ENCODE assay signal across 12 cellular contexts in the genomic region with DNA sequence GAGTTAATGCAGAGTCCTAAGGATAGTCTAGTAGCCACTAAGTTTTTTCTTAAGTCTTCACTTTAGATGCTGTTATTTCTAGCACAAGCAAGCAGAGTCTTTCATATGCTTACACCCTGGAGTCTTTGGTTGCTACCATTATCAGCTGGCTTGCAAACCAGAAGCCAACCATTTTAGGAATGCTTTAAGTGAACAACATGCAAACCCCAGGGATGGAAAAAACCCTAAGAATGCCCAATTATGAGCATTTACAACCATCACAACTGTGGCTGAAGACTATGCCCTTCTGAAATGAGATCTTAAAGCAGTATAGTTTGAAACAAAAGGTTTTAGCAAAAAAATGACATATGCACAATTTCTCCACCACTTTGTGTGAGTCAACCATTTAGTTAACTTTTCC. TPM values are rescaled to one million over a fixed set of nuclear protein-coding genes. Genes with fewer than 3 reads are reported as not detected.
DNase-seq lines count a peak whose midpoint lies in the region; ATAC-seq and TF ChIP-seq lines count a peak whose summit lies in the region.
"Had no signal": no experiment of that assay in that cellular context is flagged by ENCODE, and none has a peak within 500 bp of the region (broad histone marks: within the 10 kb centered on the region; RNA-seq: fewer than 3 reads in every experiment).

No MANE protein-coding gene starts in this region.

- H3K4me3 ChIP-seq in gastrocnemius medialis, result no peak overlapping the region
- no peak overlapping the region for H3K4me3 ChIP-seq in WERI-Rb-1 (ENCODE audit: low read depth, low read length)
- H3K4me3 ChIP-seq: transverse colon had no signal

- DNase-seq in activated CD4-positive, alpha-beta T cell treated with anti-CD3 and anti-CD28 coated beads, Interleukin-2, amount 10 ng/mL, durations not matched to agents 24 days and 14 days, result peak; percentile 56
- no peak for DNase-seq in activated CD4-positive, alpha-beta T cell treated with anti-CD3 and anti-CD28 coated beads, Interleukin-2, amount 50 U/mL, for 4 hours
- peak; percentile 33 for DNase-seq in NAMALWA (ENCODE audit: low spot score)
- DNase-seq in astrocyte of the hippocampus (ENCODE audit: low read depth, low spot score), result peak; percentile 45
- DNase-seq in gastrocnemius medialis, result no peak
- DNase-seq in GDM1 (lab: John Stamatoyannopoulos, UW), result no peak
- DNase-seq in WERI-Rb-1, result no peak
- no peak for DNase-seq in KBM-7
- DNase-seq: kidney, Peyer's patch, transverse colon had no signal

- peaks cover 4 to 9% of the 10 kb centered on the region in 2 donors for H3K4me1 ChIP-seq in gastrocnemius medialis

- peak overlapping the region; percentile 66 for H3K4me3 Mint-ChIP-seq in activated CD4-positive, alpha-beta T cell treated with anti-CD3 and anti-CD28 coated beads, Interleukin-2, amount 10 ng/mL, durations not matched to agents 24 days and 14 days

- no peaks in the 10 kb centered on the region for H3K9me3 Mint-ChIP-seq in activated CD4-positive, alpha-beta T cell treated with anti-CD3 and anti-CD28 coated beads, Interleukin-2, amount 10 ng/mL, durations not matched to agents 24 days and 14 days
- H3K9me3 Mint-ChIP-seq: central memory CD8-positive, alpha-beta T cell had no signal

- in situ Hi-C loops in gastrocnemius medialis (cut with MboI; ENCODE audit: low sequenced_read_pairs in 4 of 4) (loop anchor here in 1 of 4 donors (10.0 kb wide), 1 partner anchor 127 kb away; no protein-coding TSS in a partner anchor), KBM-7 (cut with MboI; ENCODE audit: low pct_unique_long_range_greater_than_20kb, low sequenced_read_pairs) (loop anchor here (25.0 kb wide), 1 partner anchor 179 kb away; no protein-coding TSS in a partner anchor)

- no peaks in the 10 kb centered on the region for H3K9me3 ChIP-seq in gastrocnemius medialis
- no peaks in the 10 kb centered on the region for H3K9me3 ChIP-seq in WERI-Rb-1 (ENCODE audit: severe bottlenecking)
- H3K9me3 ChIP-seq: Peyer's patch, transverse colon had no signal

- H3K27me3 ChIP-seq in gastrocnemius medialis (no peaks in the 10 kb centered on the region), WERI-Rb-1 (ENCODE audit: insufficient read depth, low read depth, severe bottlenecking) (peaks cover 15% of the 10 kb centered on the region)
- H3K27me3 ChIP-seq: Peyer's patch, transverse colon had no signal

- intact Hi-C loops in activated CD4-positive, alpha-beta T cell treated with anti-CD3 and anti-CD28 coated beads, Interleukin-2, amount 10 ng/mL, durations not matched to agents 24 days and 14 days (cut with micrococcal nuclease), result loop anchor here (5.0 to 10.0 kb wide), 5 partner anchors 177 to 1927 kb away; a partner anchor contains a TSS
- intact Hi-C loops in gastrocnemius medialis (cut with DNase I; ENCODE audit: low total_unique reads), result loop anchor here (10.0 kb wide), 1 partner anchor 1367 kb away; no protein-coding TSS in a partner anchor

- TF ChIP-seq POLR2A in gastrocnemius medialis (IDR thresholded peaks at IDR 0.05), result no peak

- no peaks in the 10 kb centered on the region for H3K27me3 Mint-ChIP-seq in activated CD4-positive, alpha-beta T cell treated with anti-CD3 and anti-CD28 coated beads, Interleukin-2, amount 10 ng/mL, durations not matched to agents 24 days and 14 days
- H3K27me3 Mint-ChIP-seq: central memory CD8-positive, alpha-beta T cell had no signal

- H3K27ac ChIP-seq in gastrocnemius medialis (peak overlapping the region; percentile 91 to 96 (median 94)), WERI-Rb-1 (no peak overlapping the region)

- peak overlapping the region; percentile 76 for H3K27ac Mint-ChIP-seq in activated CD4-positive, alpha-beta T cell treated with anti-CD3 and anti-CD28 coated beads, Interleukin-2, amount 10 ng/mL, durations not matched to agents 24 days and 14 days

- no peak for TF ChIP-seq CTCF in gastrocnemius medialis (IDR thresholded peaks at IDR 0.05 in 4 of 5, conservative IDR thresholded peaks at IDR 0.05 in 1 of 5)
- TF ChIP-seq CTCF in WERI-Rb-1 (IDR thresholded peaks at IDR 0.05; ENCODE audit: low read depth, low read length), result no peak

- ATAC-seq in gastrocnemius medialis, result no peak

- peaks cover 40% of the 10 kb centered on the region for H3K36me3 Mint-ChIP-seq in activated CD4-positive, alpha-beta T cell treated with anti-CD3 and anti-CD28 coated beads, Interleukin-2, amount 10 ng/mL, durations not matched to agents 24 days and 14 days (ENCODE audit: low read depth)

- H3K36me3 ChIP-seq in gastrocnemius medialis (no peaks in the 10 kb centered on the region), WERI-Rb-1 (peaks cover 7% of the 10 kb centered on the region; the same call in 1 of the 2 replicates)
- H3K36me3 ChIP-seq: Peyer's patch, transverse colon had no signal

- peaks cover 25% of the 10 kb centered on the region for H3K4me1 Mint-ChIP-seq in activated CD4-positive, alpha-beta T cell treated with anti-CD3 and anti-CD28 coated beads, Interleukin-2, amount 10 ng/mL, durations not matched to agents 24 days and 14 days

RNA-seq across cellular contexts. Expression of a gene that starts 6.6 kb away (rescaled TPM):
- 104 and 108 TPM in 2 replicates for total RNA-seq in activated CD4-positive, alpha-beta T cell treated with anti-CD3 and anti-CD28 coated beads, Interleukin-2, amount 10 ng/mL, durations not matched to agents 24 days and 14 days
- 100 to 1,000 TPM; 112 to 173 (median 117) TPM for total RNA-seq in gastrocnemius medialis

Comparison
In these comparisons a context has a peak if more than half of its experiments do, and no peak if none do; other contexts are left out.
1. DNase-seq: peak in activated CD4-positive, alpha-beta T cell treated with anti-CD3 and anti-CD28 coated beads, Interleukin-2, amount 10 ng/mL, durations not matched to agents 24 days and 14 days (single experiment), NAMALWA (single experiment) and astrocyte of the hippocampus (single experiment); none in activated CD4-positive, alpha-beta T cell treated with anti-CD3 and anti-CD28 coated beads, Interleukin-2, amount 50 U/mL, for 4 hours (0 of 2), gastrocnemius medialis (0 of 2), GDM1 (single experiment), WERI-Rb-1 (single experiment) and KBM-7 (single experiment).